8 cellular contexts compared by ENCODE assay signal in the genomic region with DNA sequence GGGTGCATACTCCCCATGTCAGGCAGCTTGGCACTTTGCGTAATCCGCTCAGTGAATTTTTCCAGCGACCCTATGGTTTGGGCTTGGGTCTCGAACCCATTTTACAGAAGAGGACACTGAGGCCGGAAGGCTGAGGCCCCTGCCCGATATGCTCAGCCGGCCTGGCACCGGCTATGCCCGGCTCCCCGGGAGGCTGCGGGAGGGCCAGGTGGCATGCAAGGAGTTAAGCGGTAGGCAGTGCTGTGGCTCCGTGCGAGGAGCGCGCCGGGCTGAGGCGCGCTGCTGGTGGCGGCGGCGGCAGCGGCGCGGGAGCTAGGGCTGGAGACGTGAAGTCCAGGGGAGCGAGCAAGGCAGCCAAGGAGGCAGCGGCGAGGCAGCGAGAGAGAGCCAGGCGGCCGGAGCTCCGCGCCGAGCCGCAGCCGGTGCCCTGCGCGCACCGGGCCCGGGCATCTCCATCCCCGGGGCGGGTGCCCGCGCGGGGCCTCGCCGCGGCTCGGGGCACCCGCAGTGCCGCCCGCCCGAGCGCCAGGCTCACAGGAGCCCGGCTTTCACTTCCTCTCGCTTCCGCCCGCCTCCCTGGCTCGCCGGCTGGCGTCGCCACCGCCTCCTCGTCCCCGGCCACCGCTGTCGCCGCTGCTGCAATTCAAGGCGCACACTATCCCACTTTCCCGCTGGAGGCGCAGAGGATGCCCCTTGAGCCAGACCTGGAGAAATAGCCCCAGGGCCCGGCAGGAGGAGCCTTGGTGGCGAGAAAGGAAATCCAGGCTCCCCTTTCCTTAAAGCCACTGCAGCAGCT. TPM values are rescaled to one million over a fixed set of nuclear protein-coding genes. Genes with fewer than 3 reads are reported as not detected.
DNase-seq lines count a peak whose midpoint lies in the region; ATAC-seq and TF ChIP-seq lines count a peak whose summit lies in the region.

Gene WSCD2 (plus strand): TSS at position 272 of the 796 bp plus-strand sequence. CDS start 66,545 bp downstream, outside the sequence.

- DNase-seq in COR-L47 (lab: John Stamatoyannopoulos, UW) (peak; percentile 45), MV-4-11 (lab: John Stamatoyannopoulos, UW) (peak; percentile 47), activated B cell treated with CpG ODN at 0.5 μM for 24 hours (peak; percentile 39), cardiac muscle cell (ENCODE audit: low read depth in 1 of 2, low spot score in 1 of 2) (peak; percentile 11 to 84), KG1 (lab: John Stamatoyannopoulos, UW) (no peak), NK-92 (lab: John Stamatoyannopoulos, UW; ENCODE audit: unreplicated experiment) (no peak)

- H3K27me3 ChIP-seq in cardiac muscle cell: peaks cover 4% of the 10 kb centered on the region
- H3K27me3 ChIP-seq in neuron (ENCODE audit: insufficient read depth, low read length): peaks cover 8% of the 10 kb centered on the region

- peak within 1 kb of the TSS; percentile 68 for H2AFZ ChIP-seq in neuron (ENCODE audit: low read depth, low read length)

- peaks cover 14% of the 10 kb centered on the region for H3K4me1 Mint-ChIP-seq in activated B cell treated with CpG ODN at 0.5 μM for 24 hours

- no peaks in the 10 kb centered on the region for H3K36me3 ChIP-seq in cardiac muscle cell
- H3K36me3 ChIP-seq in neuron (ENCODE audit: insufficient read depth, low read length): no peaks in the 10 kb centered on the region

- TF ChIP-seq CTCF in activated B cell treated with CpG ODN at 0.5 μM for 24 hours (IDR thresholded peaks at IDR 0.05) (no peak), cardiac muscle cell (IDR thresholded peaks at IDR 0.05; ENCODE audit: low read depth, low read length) (peak; percentile 4)

- ATAC-seq in activated B cell treated with CpG ODN at 0.5 μM for 24 hours (ENCODE audit: low read depth) (peak; percentile 89), HG02642 (IDR thresholded peaks at IDR 0.05; ENCODE audit: poor library complexity, unreplicated experiment) (no peak)

- no peaks in the 10 kb centered on the region for H3K9me3 Mint-ChIP-seq in activated B cell treated with CpG ODN at 0.5 μM for 24 hours

- H3K9me3 ChIP-seq in cardiac muscle cell (ENCODE audit: low read depth): no peaks in the 10 kb centered on the region
- no peaks in the 10 kb centered on the region for H3K9me3 ChIP-seq in neuron (ENCODE audit: low read length)

- H3K4me3 Mint-ChIP-seq in activated B cell treated with CpG ODN at 0.5 μM for 24 hours: peak within 1 kb of the TSS; percentile 77

- POLR2A ChIA-PET in activated B cell treated with CpG ODN at 0.5 μM for 24 hours (lab: Charles Lee): interaction anchor here (0.9 kb wide), 1 partner anchor 13 kb away, joined by 3 read pairs; no protein-coding TSS in a partner anchor

- H3K27me3 Mint-ChIP-seq in activated B cell treated with CpG ODN at 0.5 μM for 24 hours: peaks cover 29% of the 10 kb centered on the region

- no peaks in the 10 kb centered on the region for H3K36me3 Mint-ChIP-seq in activated B cell treated with CpG ODN at 0.5 μM for 24 hours (ENCODE audit: low read depth)

- no peak within 1 kb of the TSS for H3K27ac Mint-ChIP-seq in activated B cell treated with CpG ODN at 0.5 μM for 24 hours

- CTCF ChIA-PET in activated B cell treated with CpG ODN at 0.5 μM for 24 hours (lab: Charles Lee): interaction anchor here (0.9 to 1.4 kb wide), 2 partner anchors 11 to 15 kb away, joined by 3 to 4 read pairs; no protein-coding TSS in a partner anchor

- intact Hi-C loops in activated B cell treated with CpG ODN at 0.5 μM for 24 hours (cut with micrococcal nuclease): loop anchor here (1.0 to 10.0 kb wide), 4 partner anchors 10 to 364 kb away; partner anchors contain the start of gene PRDM4

- H3K4me1 ChIP-seq in cardiac muscle cell (ENCODE audit: low read depth) (peaks cover 3% of the 10 kb centered on the region), neuron (ENCODE audit: insufficient read depth, low read length) (peaks cover 5% of the 10 kb centered on the region)

- H3K27ac ChIP-seq in cardiac muscle cell: no peak within 1 kb of the TSS

- peak within 1 kb of the TSS; percentile 36 for H3K4me3 ChIP-seq in cardiac muscle cell
- peak within 1 kb of the TSS; percentile 41 for H3K4me3 ChIP-seq in neuron (ENCODE audit: low read length)

RNA-seq across cellular contexts. Expression of gene WSCD2, which starts in this region (rescaled TPM):
- total RNA-seq in activated B cell treated with CpG ODN at 0.5 μM for 24 hours (1.4 and 1.9 TPM in 2 replicates), cardiac muscle cell (4.1 and 7.0 TPM in 2 replicates)
- polyA plus RNA-seq in cardiac muscle cell: 5.8 and 7.1 TPM in 2 replicates

Comparison
In these comparisons a context has a peak if more than half of its experiments do, and no peak if none do; other contexts are left out.
1. DNase-seq: peak in COR-L47 (single experiment), MV-4-11 (single experiment), activated B cell treated with CpG ODN at 0.5 μM for 24 hours (single experiment) and cardiac muscle cell (2 of 2); none in KG1 (single experiment) and NK-92 (single experiment).